17 cellular contexts compared by ENCODE assay signal in the genomic region with DNA sequence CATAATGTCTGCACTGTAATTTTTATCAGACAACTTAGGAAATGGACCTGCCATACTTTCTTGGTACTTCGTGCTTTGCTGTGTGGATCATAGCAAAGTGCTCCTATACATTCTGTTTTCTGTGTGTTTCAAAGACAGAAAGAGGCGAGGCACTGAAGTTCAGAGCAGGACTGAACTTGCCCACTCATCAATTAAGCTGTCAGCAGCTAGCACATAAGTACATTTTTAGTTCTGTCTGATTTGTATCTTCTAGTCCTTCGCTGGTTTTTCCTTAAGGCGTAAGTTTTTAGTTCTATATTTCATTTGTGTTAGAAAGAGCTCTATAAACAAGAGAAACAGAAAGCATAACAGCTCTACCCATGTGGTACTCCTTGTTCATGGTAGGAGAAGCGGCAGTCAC. TPM values are rescaled to one million over a fixed set of nuclear protein-coding genes. Genes with fewer than 3 reads are reported as not detected.
DNase-seq lines count a peak whose midpoint lies in the region; ATAC-seq, FAIRE-seq and TF ChIP-seq lines count a peak whose summit lies in the region.
"Had no signal": no experiment of that assay in that cellular context is flagged by ENCODE, and none has a peak within 500 bp of the region (broad histone marks: within the 10 kb centered on the region; RNA-seq: fewer than 3 reads in every experiment).

No MANE protein-coding gene starts in this region.

- FAIRE-seq in HTR-8/SVneo (lab: Jason Lieb, UNC) (no peak), K562 (lab: Jason Lieb, UNC) (peak; percentile 51)

- WGBS in K562 (ENCODE audit: insufficient coverage, low coverage, missing lambda C conversion rate): 30% methylated on average over 5 of the region's 5 CpGs

- TF ChIP-seq POLR2A in K562 (conservative IDR thresholded peaks at IDR 0.05): no peak

- peaks cover 42% of the 10 kb centered on the region for H3K36me3 ChIP-seq in K562 (ENCODE audit: control insufficient read depth, insufficient read depth, low read length)

- TF ChIP-seq CTCF in K562 (IDR thresholded peaks at IDR 0.05 in 2 of 3, conservative IDR thresholded peaks at IDR 0.05 in 1 of 3; ENCODE audit: insufficient read depth in 2 of 3, low read depth in 1 of 3, low read length in 3 of 3): no peak
- no peak for TF ChIP-seq CTCF in nephron progenitor cell (IDR thresholded peaks at IDR 0.05)

- BruUV-seq in K562 (replicated peaks; lab: Mats Ljungman, UMichigan): no TSS peak

- H3K4me1 Mint-ChIP-seq in nephron progenitor cell: peaks cover 21% of the 10 kb centered on the region

- H3K9me3 Mint-ChIP-seq in nephron progenitor cell: no peaks in the 10 kb centered on the region
- H3K9me3 Mint-ChIP-seq: activated naive CD8-positive, alpha-beta T cell treated with anti-CD3 and anti-CD28 coated beads, Interleukin-2, amount 10 ng/mL, durations not matched to agents 7 days and 5 days; activated T-cell treated with anti-CD3 and anti-CD28 coated beads, Interleukin-2, amount 50 U/mL, for 4 hours had no signal

- no peak for TF ChIP-seq EP300 in K562 (IDR thresholded peaks at IDR 0.05; ENCODE audit: low read length)

- peaks cover 0 to 15% of the 10 kb centered on the region in 2 experiments; a peak in 3 of 5 replicates for H3K4me1 ChIP-seq in K562 (replicated peaks in 1 of 2; ENCODE audit: control insufficient read depth in 2 of 2, insufficient read depth in 2 of 2, low read length in 2 of 2)
- H3K4me1 ChIP-seq: parathyroid adenoma had no signal

- no peaks in the 10 kb centered on the region for H3K27me3 Mint-ChIP-seq in nephron progenitor cell (ENCODE audit: low read depth, poor library complexity)
- H3K27me3 Mint-ChIP-seq: activated naive CD8-positive, alpha-beta T cell treated with anti-CD3 and anti-CD28 coated beads, Interleukin-2, amount 10 ng/mL, durations not matched to agents 7 days and 5 days had no signal

- H3K27ac ChIP-seq in K562 (ENCODE audit: extremely low read depth, low read depth, low read length): no peak overlapping the region
- H3K27ac ChIP-seq: BLaER1 treated with 17β-estradiol and CSF1 and Interleukin-3, amounts not matched to agents 10 nM and 100 nM; left lung; parathyroid adenoma had no signal

- H3K9me1 ChIP-seq in K562 (ENCODE audit: control insufficient read depth, insufficient read depth, low read length): no peaks in the 10 kb centered on the region

- peak; percentile 69 for ATAC-seq in K562
- no peak for ATAC-seq in HG02610 (IDR thresholded peaks at IDR 0.05; ENCODE audit: unreplicated experiment)
- ATAC-seq: activated T-cell treated with anti-CD3 and anti-CD28 coated beads, Interleukin-2, amount 50 U/mL, for 4 hours; left lung had no signal

- CTCF ChIA-PET in K562 (lab: Yijun Ruan, JAX; ENCODE audit: low intra/inter-chr PET ratio): no interaction called here

- DNase-seq in NCI-H510A treated with DMSO at 0.1 percent for 48 hours (lab: John Stamatoyannopoulos, UW): peak; percentile 16
- DNase-seq in NCI-H510A (lab: John Stamatoyannopoulos, UW): no peak
- peak; percentile 7 for DNase-seq in HTR-8/SVneo (ENCODE audit: insufficient read length, low spot score)
- DNase-seq in K562 (ENCODE audit: extremely low read depth in 1 of 4, low spot score in 3 of 4): peak in 1 of 4 experiments; percentile 56
- DNase-seq in nephron progenitor cell: no peak
- no peak for DNase-seq in GOT3 (lab: John Stamatoyannopoulos, UW)
- DNase-seq in NCI-H2029 (lab: John Stamatoyannopoulos, UW): no peak
- DNase-seq: activated CD4-positive, alpha-beta T cell treated with anti-CD3 and anti-CD28 coated beads, Interleukin-2, amount 50 U/mL, for 1 hour; activated naive CD8-positive, alpha-beta T cell treated with anti-CD3 and anti-CD28 coated beads, Interleukin-2, amount 10 ng/mL, durations not matched to agents 7 days and 5 days; activated T-cell treated with anti-CD3 and anti-CD28 coated beads, Interleukin-2, amount 50 U/mL, for 4 hours; DND-41; Kasumi-1; left lung; NCI-H146 had no signal

- in situ Hi-C loops in K562 (cut with MboI): no loop called here

- H3K27me3 ChIP-seq in K562 (ENCODE audit: control insufficient read depth in 2 of 2, insufficient read depth in 2 of 2, low read length in 2 of 2): no peaks in the 10 kb centered on the region
- H3K27me3 ChIP-seq: BLaER1 treated with 17β-estradiol and CSF1 and Interleukin-3, amounts not matched to agents 10 nM and 100 nM; left lung had no signal

- no peaks in the 10 kb centered on the region for H4K20me1 ChIP-seq in K562 (replicated peaks; ENCODE audit: control insufficient read depth, insufficient read depth, low read length)

- no peak overlapping the region for H2AFZ ChIP-seq in K562 (ENCODE audit: low read depth, low read length)
- H2AFZ ChIP-seq: parathyroid adenoma had no signal

- no peak overlapping the region for H3K4me3 ChIP-seq in K562
- H3K4me3 ChIP-seq: BLaER1 treated with 17β-estradiol and CSF1 and Interleukin-3, amounts not matched to agents 10 nM and 100 nM; left lung had no signal

- peak overlapping the region; percentile 93 for H3K27ac Mint-ChIP-seq in nephron progenitor cell
- H3K27ac Mint-ChIP-seq: activated naive CD8-positive, alpha-beta T cell treated with anti-CD3 and anti-CD28 coated beads, Interleukin-2, amount 10 ng/mL, durations not matched to agents 7 days and 5 days had no signal

- POLR2A ChIA-PET in K562 (lab: Yijun Ruan, JAX): interaction anchor here (1.0 to 1.7 kb wide), 2 partner anchors 21 to 38 kb away, joined by 3 to 5 read pairs; no protein-coding TSS in a partner anchor

- no peak overlapping the region for H3K4me2 ChIP-seq in K562 (ENCODE audit: insufficient read depth, low read length)
- H3K4me2 ChIP-seq: BLaER1 treated with 17β-estradiol and CSF1 and Interleukin-3, amounts not matched to agents 10 nM and 100 nM had no signal

- H3K36me3 Mint-ChIP-seq in nephron progenitor cell (ENCODE audit: low read depth): peaks cover 17% of the 10 kb centered on the region

- intact Hi-C loops in K562 (cut with micrococcal nuclease): no loop called here

- no peaks in the 10 kb centered on the region for H3K9me3 ChIP-seq in K562 (replicated peaks; ENCODE audit: control insufficient read depth, insufficient read depth, low read depth, low read length)
- H3K9me3 ChIP-seq: BLaER1 treated with 17β-estradiol and CSF1 and Interleukin-3, amounts not matched to agents 10 nM and 100 nM; left lung had no signal

- H3K4me3 Mint-ChIP-seq in nephron progenitor cell: no peak overlapping the region
- H3K4me3 Mint-ChIP-seq: activated naive CD8-positive, alpha-beta T cell treated with anti-CD3 and anti-CD28 coated beads, Interleukin-2, amount 10 ng/mL, durations not matched to agents 7 days and 5 days; activated T-cell treated with anti-CD3 and anti-CD28 coated beads, Interleukin-2, amount 50 U/mL, for 4 hours had no signal

- H3K79me2 ChIP-seq in K562 (ENCODE audit: control insufficient read depth, insufficient read depth, low read length): peaks cover 55% of the 10 kb centered on the region

- no peak overlapping the region for H3K9ac ChIP-seq in K562 (ENCODE audit: insufficient read depth in 1 of 2, low read depth in 2 of 2, low read length in 2 of 2)
- H3K9ac ChIP-seq: BLaER1 treated with 17β-estradiol and CSF1 and Interleukin-3, amounts not matched to agents 10 nM and 100 nM; parathyroid adenoma had no signal

- peak in 1 of 2 experiments; percentile 13; a peak in 2 of 4 replicates for TF ChIP-seq RAD21 in K562 (CRISPR knock-in tag; conservative IDR thresholded peaks at IDR 0.05 in 1 of 2, IDR thresholded peaks at IDR 0.05 in 1 of 2)

TF ChIP-seq in K562, 482 proteins besides CTCF, POLR2A, EP300 and RAD21 (continues in another document):
- TF ChIP-seq GATA2 (CRISPR knock-in tag; IDR thresholded peaks at IDR 0.05) (peak; percentile 77), POLR2H (tag; IDR thresholded peaks at IDR 0.05; ENCODE audit: low read depth) (no peak), LEF1 (IDR thresholded peaks at IDR 0.05) (peak; percentile 55; the same call in 1 of the 2 replicates), ZNF316 (IDR thresholded peaks at IDR 0.05) (peak; percentile 94), SIX5 (IDR thresholded peaks at IDR 0.05; ENCODE audit: borderline replicate concordance in 1 of 2, insufficient read depth in 1 of 2, low read depth in 1 of 2, low read length in 2 of 2) (no peak), MAFF (IDR thresholded peaks at IDR 0.05; ENCODE audit: low read length) (peak; percentile 56), SP1 (CRISPR knock-in tag; IDR thresholded peaks at IDR 0.05) (no peak)
- TF ChIP-seq, protein P1, sequence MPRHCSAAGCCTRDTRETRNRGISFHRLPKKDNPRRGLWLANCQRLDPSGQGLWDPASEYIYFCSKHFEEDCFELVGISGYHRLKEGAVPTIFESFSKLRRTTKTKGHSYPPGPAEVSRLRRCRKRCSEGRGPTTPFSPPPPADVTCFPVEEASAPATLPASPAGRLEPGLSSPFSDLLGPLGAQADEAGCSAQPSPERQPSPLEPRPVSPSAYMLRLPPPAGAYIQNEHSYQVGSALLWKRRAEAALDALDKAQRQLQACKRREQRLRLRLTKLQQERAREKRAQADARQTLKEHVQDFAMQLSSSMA (CRISPR knock-in tag; IDR thresholded peaks at IDR 0.05): no peak

RNA-seq across cellular contexts. Expression of gene MAP3K4, which starts 42.1 kb away (rescaled TPM):
- 89.3 and 263 TPM in 2 replicates for total RNA-seq in K562 (2011; cell fraction: chromatin; rRNA removed; ENCODE audit: low replicate concordance)
- 37.0 and 55.8 TPM in 2 replicates for total RNA-seq in K562 (2011; cell fraction: nucleolus; rRNA removed)
- total RNA-seq in K562 (2011; cell fraction: nucleoplasm; rRNA removed): 93.4 and 112 TPM in 2 replicates
- total RNA-seq in K562 (2014; rRNA removed) (47.3 and 48.9 TPM in 2 replicates), K562 (2014; rRNA removed; fragmentation: Illumina TruSeq; extraction: Trizol) (60.0 and 68.2 TPM in 2 replicates), K562 (2015; rRNA removed; fragmentation: Illumina TruSeq; extraction: Trizol) (60.3 and 62.6 TPM in 2 replicates), K562 (2021) (74.2 and 77.2 TPM in 2 replicates)
- polyA plus RNA-seq in K562 (2011; rRNA removed) (39.0 and 45.1 TPM in 2 replicates), K562 (2014; fragmentation: Illumina TruSeq; extraction: Trizol) (39.4 and 51.8 TPM in 2 replicates), K562 (2014; fragmentation: Nextera tagmentation; extraction: Ambion mirVana) (10 to 100 TPM; 21.0 to 24.0 TPM), K562 (2014; rRNA removed) (40.6 and 44.9 TPM in 2 replicates)
- polyA plus RNA-seq in K562 (2011; cell fraction: cytosol; rRNA removed): 16.5 and 25.0 TPM in 2 replicates
- polyA plus RNA-seq in K562 (2011; cell fraction: nucleus; rRNA removed): 109 and 122 TPM in 2 replicates
- polyA plus RNA-seq in K562 (2012): 24.3 and 31.1 TPM in 2 replicates
- 96.3 and 107 TPM in 2 replicates for polyA minus RNA-seq in K562 (2011; rRNA and poly(A)+ RNA removed)
- polyA minus RNA-seq in K562 (2011; cell fraction: cytosol; rRNA and poly(A)+ RNA removed): 24.5 and 37.7 TPM in 2 replicates
- polyA minus RNA-seq in K562 (2011; cell fraction: nucleus; rRNA and poly(A)+ RNA removed): 86.0 and 138 TPM in 2 replicates

Comparison
In these comparisons a context has a peak if more than half of its experiments do, and no peak if none do; other contexts are left out.
1. DNase-seq: peak in NCI-H510A treated with DMSO at 0.1 percent for 48 hours (single experiment) and HTR-8/SVneo (single experiment); none in NCI-H510A (single experiment), nephron progenitor cell (single experiment), GOT3 (single experiment) and NCI-H2029 (single experiment).